ENCODE assay signal across 13 cellular contexts in genomic region chr4:52750213-52750612, GRCh38. TPM values are rescaled to one million over a fixed set of nuclear protein-coding genes. Genes with fewer than 3 reads are reported as not detected.
DNase-seq lines count a peak whose midpoint lies in the region; ATAC-seq, FAIRE-seq and TF ChIP-seq lines count a peak whose summit lies in the region.
"Had no signal": no experiment of that assay in that cellular context is flagged by ENCODE, and none has a peak within 500 bp of the region (broad histone marks: within the 10 kb centered on the region; RNA-seq: fewer than 3 reads in every experiment).

No MANE protein-coding gene starts in this region.

- ATAC-seq in activated naive CD4-positive, alpha-beta T cell treated with anti-CD3 and anti-CD28 coated beads, Interleukin-2, amount 50 U/mL, for 72 hours: no peak
- no peak for ATAC-seq in PC-3

- peaks cover 7% of the 10 kb centered on the region; the same call in 1 of the 2 replicates for H3K4me1 ChIP-seq in PC-3 (ENCODE audit: insufficient read depth, low read length)
- H3K4me1 ChIP-seq in smooth muscle cell (ENCODE audit: low read depth): no peaks in the 10 kb centered on the region
- H3K4me1 ChIP-seq in small intestine (ENCODE audit: control insufficient read depth in 2 of 2, insufficient read depth in 1 of 2, low read depth in 1 of 2, low read length in 1 of 2): peaks cover 0 to 2% of the 10 kb centered on the region in 2 donors

- 96% methylated on average over 11 of the region's 11 CpGs for WGBS in smooth muscle cell (ENCODE audit: low lambda C conversion rate)
- WGBS in small intestine, 3 donors: 91 to 96% (median 93%) methylated on average over 11 of the region's 11 CpGs

- FAIRE-seq in small intestine (lab: Jason Lieb, UNC) (no peak), RCC 7860 (lab: Jason Lieb, UNC) (no peak)

- H3K27me3 Mint-ChIP-seq in activated naive CD4-positive, alpha-beta T cell treated with anti-CD3 and anti-CD28 coated beads, Interleukin-2, amount 50 U/mL, for 24 hours: peaks cover 37% of the 10 kb centered on the region
- peaks cover 10% of the 10 kb centered on the region for H3K27me3 Mint-ChIP-seq in glutamatergic neuron (ENCODE audit: unreplicated experiment)

- H2AFZ ChIP-seq in PC-3 (ENCODE audit: low read length) (peak overlapping the region; percentile 93; the same call in 1 of the 2 replicates), smooth muscle cell (ENCODE audit: low read depth) (no peak overlapping the region)

- no peaks in the 10 kb centered on the region for H3K9me3 Mint-ChIP-seq in activated naive CD4-positive, alpha-beta T cell treated with anti-CD3 and anti-CD28 coated beads, Interleukin-2, amount 50 U/mL, for 24 hours
- H3K9me3 Mint-ChIP-seq in activated naive CD4-positive, alpha-beta T cell treated with anti-CD3 and anti-CD28 coated beads, Interleukin-2, amount 50 U/mL, for 72 hours: peaks cover 0 to 4% of the 10 kb centered on the region in 2 donors
- H3K9me3 Mint-ChIP-seq in glutamatergic neuron (ENCODE audit: unreplicated experiment): peaks cover 7% of the 10 kb centered on the region

- DNase-seq in activated naive CD4-positive, alpha-beta T cell treated with anti-CD3 and anti-CD28 coated beads, Interleukin-2, amount 50 U/mL, for 72 hours (ENCODE audit: low spot score in 2 of 2): no peak
- DNase-seq in PC-3 (no peak), glutamatergic neuron (no peak), smooth muscle cell (lab: John Stamatoyannopoulos, UW; ENCODE audit: unreplicated experiment) (no peak), dedifferentiated amniotic fluid mesenchymal stem cell (ENCODE audit: extremely low spot score) (no peak), small intestine (no peak), RCC 7860 (ENCODE audit: low spot score) (no peak)
- DNase-seq: NCI-H1105 treated with DMSO at 0.1 percent for 48 hours, NCI-H2227 treated with DMSO at 0.1 percent for 48 hours, SHP77 treated with DMSO at 0.1 percent for 48 hours had no signal

- peaks cover 13% of the 10 kb centered on the region for H3K4me1 Mint-ChIP-seq in activated naive CD4-positive, alpha-beta T cell treated with anti-CD3 and anti-CD28 coated beads, Interleukin-2, amount 50 U/mL, for 24 hours
- H3K4me1 Mint-ChIP-seq in glutamatergic neuron (ENCODE audit: low read depth, unreplicated experiment): no peaks in the 10 kb centered on the region

- no peaks in the 10 kb centered on the region for H3K9me3 ChIP-seq in PC-3 (ENCODE audit: low read length)
- H3K9me3 ChIP-seq in smooth muscle cell (replicated peaks; ENCODE audit: low read depth): no peaks in the 10 kb centered on the region
- no peaks in the 10 kb centered on the region for H3K9me3 ChIP-seq in small intestine (ENCODE audit: control insufficient read depth, low read depth)

- H3K36me3 ChIP-seq in PC-3 (ENCODE audit: low read depth, low read length) (no peaks in the 10 kb centered on the region), smooth muscle cell (ENCODE audit: low read depth) (no peaks in the 10 kb centered on the region), small intestine (ENCODE audit: control insufficient read depth in 2 of 2, insufficient read depth in 2 of 2, low read length in 2 of 2) (no peaks in the 10 kb centered on the region)

- H4K20me1 ChIP-seq in PC-3 (ENCODE audit: low read length) (no peaks in the 10 kb centered on the region), smooth muscle cell (ENCODE audit: low read depth) (no peaks in the 10 kb centered on the region)

- CTCF ChIA-PET in PC-3 (lab: Charles Lee): no interaction called here

- no peaks in the 10 kb centered on the region for H3K9me2 ChIP-seq in PC-3 (replicated peaks; ENCODE audit: low read length)

- H3K79me2 ChIP-seq in PC-3 (ENCODE audit: low read length) (no peaks in the 10 kb centered on the region), smooth muscle cell (ENCODE audit: low read depth) (no peaks in the 10 kb centered on the region)

- H3K4me3 Mint-ChIP-seq in activated naive CD4-positive, alpha-beta T cell treated with anti-CD3 and anti-CD28 coated beads, Interleukin-2, amount 50 U/mL, for 24 hours: peak overlapping the region; percentile 53
- peak overlapping the region; percentile 77 for H3K4me3 Mint-ChIP-seq in glutamatergic neuron (ENCODE audit: unreplicated experiment)

- H3K9ac ChIP-seq in PC-3 (ENCODE audit: low read length): no peak overlapping the region
- no peak overlapping the region for H3K9ac ChIP-seq in smooth muscle cell (ENCODE audit: low read depth)

- H3K27ac ChIP-seq in PC-3 (ENCODE audit: low read length) (no peak overlapping the region), smooth muscle cell (ENCODE audit: low read depth) (no peak overlapping the region), small intestine (ENCODE audit: low read depth in 1 of 2, low read length in 1 of 2) (no peak overlapping the region)

- TF ChIP-seq CTCF in PC-3 (conservative IDR thresholded peaks at IDR 0.05; ENCODE audit: low read depth, low read length) (no peak), glutamatergic neuron (IDR thresholded peaks at IDR 0.05; ENCODE audit: partially characterized antibody, unreplicated experiment) (no peak), smooth muscle cell (IDR thresholded peaks at IDR 0.05; ENCODE audit: borderline replicate concordance, insufficient read depth, poor library complexity, severe bottlenecking) (no peak)

- peak overlapping the region; percentile 72; the same call in 1 of the 2 replicates for H3K4me3 ChIP-seq in PC-3 (ENCODE audit: low read length)
- H3K4me3 ChIP-seq in smooth muscle cell: no peak overlapping the region
- H3K4me3 ChIP-seq in small intestine (ENCODE audit: low read depth in 1 of 2, low read length in 2 of 2): no peak overlapping the region

- peaks cover 4% of the 10 kb centered on the region for H3K36me3 Mint-ChIP-seq in activated naive CD4-positive, alpha-beta T cell treated with anti-CD3 and anti-CD28 coated beads, Interleukin-2, amount 50 U/mL, for 24 hours
- H3K36me3 Mint-ChIP-seq in activated naive CD4-positive, alpha-beta T cell treated with anti-CD3 and anti-CD28 coated beads, Interleukin-2, amount 50 U/mL, for 72 hours: peaks cover 0 to 15% of the 10 kb centered on the region in 2 donors
- peaks cover 4% of the 10 kb centered on the region for H3K36me3 Mint-ChIP-seq in glutamatergic neuron (ENCODE audit: unreplicated experiment)

- H3K27ac Mint-ChIP-seq in activated naive CD4-positive, alpha-beta T cell treated with anti-CD3 and anti-CD28 coated beads, Interleukin-2, amount 50 U/mL, for 24 hours: no peak overlapping the region
- H3K27ac Mint-ChIP-seq in activated naive CD4-positive, alpha-beta T cell treated with anti-CD3 and anti-CD28 coated beads, Interleukin-2, amount 50 U/mL, for 72 hours: no peak overlapping the region
- H3K27ac Mint-ChIP-seq in glutamatergic neuron (ENCODE audit: unreplicated experiment): no peak overlapping the region

- H3F3A ChIP-seq in PC-3 (ENCODE audit: low read length, unreplicated experiment) (no peaks in the 10 kb centered on the region), smooth muscle cell (ENCODE audit: low read depth) (no peaks in the 10 kb centered on the region)

- intact Hi-C loops in PC-3 (cut with micrococcal nuclease): no loop called here

- H3K27me3 ChIP-seq in PC-3 (ENCODE audit: low read length) (peaks cover 4% of the 10 kb centered on the region; the same call in 1 of the 2 replicates), smooth muscle cell (ENCODE audit: low read depth) (no peaks in the 10 kb centered on the region), small intestine (ENCODE audit: control insufficient read depth in 2 of 2, insufficient read depth in 2 of 2, low read length in 2 of 2) (peaks cover 0 to 8% of the 10 kb centered on the region in 2 donors)

- BruUV-seq in PC-3 (replicated peaks; lab: Mats Ljungman, UMichigan): no TSS peak

- peak overlapping the region; percentile 95 for H3K4me2 ChIP-seq in PC-3 (ENCODE audit: low read length)
- peak overlapping the region; percentile 97 for H3K4me2 ChIP-seq in smooth muscle cell

- POLR2A ChIA-PET in PC-3 (lab: Charles Lee; ENCODE audit: unreplicated experiment): no interaction called here

RNA-seq across cellular contexts. Expression of gene ERVMER34-1, which starts 1.0 kb away (rescaled TPM):
- total RNA-seq in activated naive CD4-positive, alpha-beta T cell treated with anti-CD3 and anti-CD28 coated beads, Interleukin-2, amount 50 U/mL, for 72 hours: under 1 TPM in 1 of 2 donors, not detected in 1; 0.19 TPM
- total RNA-seq in PC-3 (2014; rRNA removed): 1.1 and 1.7 TPM in 2 replicates
- not detected for total RNA-seq in glutamatergic neuron (ENCODE audit: unreplicated experiment)
- 3.4 and 4.1 TPM in 2 replicates for total RNA-seq in smooth muscle cell
- 0.71 and 1.5 TPM in 2 replicates for polyA plus RNA-seq in smooth muscle cell
- polyA plus RNA-seq in small intestine: under 1 TPM in 2 of 3 donors, not detected in 1; 0.27 to 0.37 TPM
- total RNA-seq: osteoblast had no signal
- polyA plus RNA-seq: aorta had no signal
